ENCODE assay signal across 8 cellular contexts in genomic region chr3:42117175-42118008, GRCh38. TPM values are rescaled to one million over a fixed set of nuclear protein-coding genes. Genes with fewer than 3 reads are reported as not detected.
DNase-seq lines count a peak whose midpoint lies in the region; ATAC-seq and TF ChIP-seq lines count a peak whose summit lies in the region.

No MANE protein-coding gene starts in this region.

- no peak overlapping the region for H3K14ac ChIP-seq in mesenchymal stem cell (ENCODE audit: low read length in 2 of 2)

- no peak overlapping the region for H3K4ac ChIP-seq in mesenchymal stem cell (ENCODE audit: low read depth in 1 of 2, low read length in 2 of 2)

- intact Hi-C loops in CD4-positive, alpha-beta memory T cell (cut with micrococcal nuclease), result loop anchor here (1.0 to 5.0 kb wide), 4 partner anchors 74 to 440 kb away; no protein-coding TSS in a partner anchor

- peaks cover 3 to 11% of the 10 kb centered on the region in 2 donors for H3K36me3 Mint-ChIP-seq in CD4-positive, alpha-beta memory T cell

- H3K23ac ChIP-seq in mesenchymal stem cell (ENCODE audit: low read length in 2 of 2), result no peak overlapping the region

- peak; percentile 30 for TF ChIP-seq CTCF in coronary artery (IDR thresholded peaks at IDR 0.05)

- H2AK5ac ChIP-seq in mesenchymal stem cell (ENCODE audit: low read length, severe bottlenecking), result no peak overlapping the region

- H3K27me3 Mint-ChIP-seq in CD4-positive, alpha-beta memory T cell, result no peaks in the 10 kb centered on the region

- peak overlapping the region in 2 of 7 donors; percentile 36 to 79 for H3K27ac Mint-ChIP-seq in CD4-positive, alpha-beta memory T cell

- H3K27ac ChIP-seq in coronary artery (peak overlapping the region; percentile 26 to 36), mesenchymal stem cell (ENCODE audit: low read length, poor library complexity, severe bottlenecking) (peak overlapping the region; percentile 36)
- no peak overlapping the region for H3K27ac ChIP-seq in CD4-positive, alpha-beta memory T cell (ENCODE audit: low read depth, low read length)

- no peak overlapping the region for H4K91ac ChIP-seq in mesenchymal stem cell (ENCODE audit: low read length)

- 35% methylated on average over 14 of the region's 14 CpGs for WGBS in mesenchymal stem cell

- DNase-seq in Caki2 (ENCODE audit: low read depth), result peak; percentile 83
- peak; percentile 69 for DNase-seq in MG63
- no peak for DNase-seq in coronary artery (ENCODE audit: low spot score)
- peak; percentile 70 for DNase-seq in mesenchymal stem cell
- no peak for DNase-seq in activated CD4-positive, CD25-positive, alpha-beta regulatory T cell treated with anti-CD3 and anti-CD28 coated beads, Interleukin-2, amount 50 U/mL, for 72 hours
- no peak for DNase-seq in CD4-positive, alpha-beta memory T cell
- DNase-seq in SIG-M5 (lab: John Stamatoyannopoulos, UW), result no peak

- H3K4me1 Mint-ChIP-seq in CD4-positive, alpha-beta memory T cell, result peaks cover 5 to 12% (median 9%) of the 10 kb centered on the region in 4 donors

- H3K4me2 ChIP-seq in mesenchymal stem cell (ENCODE audit: low read length, poor library complexity, severe bottlenecking), result no peak overlapping the region

- H3K79me1 ChIP-seq in mesenchymal stem cell (replicated peaks; ENCODE audit: low read length, poor library complexity, severe bottlenecking), result peaks cover 19% of the 10 kb centered on the region

- H3K27me3 ChIP-seq in MG63 (no peaks in the 10 kb centered on the region), mesenchymal stem cell (ENCODE audit: control insufficient read depth in 1 of 2, insufficient read depth in 1 of 2, low read length in 2 of 2) (no peaks in the 10 kb centered on the region)
- H3K27me3 ChIP-seq in CD4-positive, alpha-beta memory T cell (ENCODE audit: insufficient read depth, low read length), result no peaks in the 10 kb centered on the region

- no peak overlapping the region for H2BK5ac ChIP-seq in mesenchymal stem cell (ENCODE audit: low read depth, low read length, poor library complexity, severe bottlenecking)

- H3K9me3 ChIP-seq in MG63 (no peaks in the 10 kb centered on the region), mesenchymal stem cell (ENCODE audit: control insufficient read depth, low read length) (no peaks in the 10 kb centered on the region)
- H3K9me3 ChIP-seq in CD4-positive, alpha-beta memory T cell (ENCODE audit: control insufficient read depth in 1 of 2, low read length in 2 of 2), result no peaks in the 10 kb centered on the region

- peak overlapping the region; percentile 44 for H3K9ac ChIP-seq in mesenchymal stem cell (ENCODE audit: low read length)

- H4K8ac ChIP-seq in mesenchymal stem cell (ENCODE audit: low read length), result no peak overlapping the region

- no peak overlapping the region for H2AFZ ChIP-seq in mesenchymal stem cell (ENCODE audit: low read depth, low read length)

- H3K4me3 ChIP-seq in MG63, result no peak overlapping the region
- H3K4me3 ChIP-seq in coronary artery, result no peak overlapping the region
- H3K4me3 ChIP-seq in mesenchymal stem cell (ENCODE audit: insufficient read depth in 1 of 2, low read depth in 1 of 2, low read length in 2 of 2), result peak overlapping the region in 1 of 2 experiments; percentile 35
- H3K4me3 ChIP-seq in CD4-positive, alpha-beta memory T cell (ENCODE audit: low read length in 2 of 2), result no peak overlapping the region

- H3K4me3 Mint-ChIP-seq in CD4-positive, alpha-beta memory T cell, result no peak overlapping the region

- in situ Hi-C loops in Caki2 (cut with HindIII; ENCODE audit: low pct_unique_long_range_greater_than_20kb, low sequenced_read_pairs), result no loop called here

- no peak overlapping the region for H2BK12ac ChIP-seq in mesenchymal stem cell (ENCODE audit: low read length in 2 of 2)

- H2BK120ac ChIP-seq in mesenchymal stem cell (ENCODE audit: low read depth, low read length), result no peak overlapping the region

- H2BK15ac ChIP-seq in mesenchymal stem cell (ENCODE audit: low read depth, poor library complexity, severe bottlenecking), result no peak overlapping the region

- ATAC-seq in GM21526 (IDR thresholded peaks at IDR 0.05; ENCODE audit: low FRiP score, unreplicated experiment), result no peak

- POLR2A ChIA-PET in CD4-positive, alpha-beta memory T cell (lab: Charles Lee; ENCODE audit: partially characterized antibody), result interaction anchor here (0.6 kb wide), 1 partner anchor 165 kb away, joined by 4 read pairs; no protein-coding TSS in a partner anchor

- H3K9me3 Mint-ChIP-seq in CD4-positive, alpha-beta memory T cell, result no peaks in the 10 kb centered on the region

- H3K36me3 ChIP-seq in MG63 (no peaks in the 10 kb centered on the region), mesenchymal stem cell (ENCODE audit: control insufficient read depth in 1 of 2, insufficient read depth in 2 of 2, low read depth in 1 of 2, low read length in 2 of 2) (peaks cover 0 to 12% of the 10 kb centered on the region in 2 experiments)
- H3K36me3 ChIP-seq in CD4-positive, alpha-beta memory T cell (ENCODE audit: insufficient read depth, low read length), result no peaks in the 10 kb centered on the region

- CTCF ChIA-PET in CD4-positive, alpha-beta memory T cell (lab: Charles Lee; ENCODE audit: partially characterized antibody), result interaction anchor here (1.0 to 3.8 kb wide), 5 partner anchors 9 to 115 kb away, joined by 3 to 35 read pairs (median 4); no protein-coding TSS in a partner anchor

- H3K4me1 ChIP-seq in mesenchymal stem cell (ENCODE audit: control insufficient read depth, insufficient read depth, low read depth, low read length), result peaks cover 17% of the 10 kb centered on the region
- H3K4me1 ChIP-seq in CD4-positive, alpha-beta memory T cell (ENCODE audit: insufficient read depth, low read length), result no peaks in the 10 kb centered on the region

- no peak overlapping the region for H3K18ac ChIP-seq in mesenchymal stem cell (ENCODE audit: low read depth in 1 of 2, low read length in 2 of 2)

RNA-seq across cellular contexts. Expression of gene TRAK1, which starts 26.2 kb away (rescaled TPM):
- 24.0 and 34.8 TPM in 2 replicates for total RNA-seq in Caki2 (2014; rRNA removed; shearing (Covaris generic); ENCODE audit: low replicate concordance)
- 7.1 and 8.2 TPM in 2 replicates for total RNA-seq in MG63 (2014; rRNA removed; shearing (Covaris generic); ENCODE audit: low replicate concordance)
- 15.5 TPM for polyA plus RNA-seq in mesenchymal stem cell (2013, experiment 1 of 2)
- polyA plus RNA-seq in mesenchymal stem cell (2013, experiment 2 of 2), result 15.9 TPM
- total RNA-seq in CD4-positive, alpha-beta memory T cell, result 10 to 100 TPM; 15.9 to 17.2 TPM
- polyA plus RNA-seq in CD4-positive, alpha-beta memory T cell, result 10 to 100 TPM in 1 of 2 donors, 1 to 10 TPM in 1; 3.4 to 10.5 TPM

Comparison
In these comparisons a context has a peak if more than half of its experiments do, and no peak if none do; other contexts are left out.
1. DNase-seq: peak in Caki2 (single experiment), MG63 (single experiment) and mesenchymal stem cell (single experiment); none in coronary artery (single experiment), activated CD4-positive, CD25-positive, alpha-beta regulatory T cell treated with anti-CD3 and anti-CD28 coated beads, Interleukin-2, amount 50 U/mL, for 72 hours (single experiment), CD4-positive, alpha-beta memory T cell (0 of 5) and SIG-M5 (single experiment).